13 cellular contexts compared by ENCODE assay signal in the genomic region with DNA sequence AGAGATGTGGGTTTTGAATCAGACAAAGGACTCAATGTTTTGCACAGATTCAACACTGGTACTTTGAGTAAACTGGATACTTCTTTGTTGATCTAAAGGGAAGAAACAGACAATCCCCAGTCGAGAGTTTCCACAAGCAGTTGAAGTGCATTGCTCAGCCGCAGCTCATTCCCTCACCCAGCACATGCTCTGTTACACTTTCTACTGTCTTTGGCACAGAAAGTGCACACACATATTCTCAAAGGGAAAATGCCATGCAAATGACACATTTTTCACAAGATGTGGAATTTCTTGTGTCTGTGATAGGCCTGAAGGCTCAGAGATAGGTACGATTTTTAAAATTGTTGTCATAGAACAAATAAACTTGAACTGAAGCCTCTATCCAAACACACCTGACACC.
A peak's percentile ranks its signal among the peaks of the same experiment; 100 is the strongest.
DNase-seq lines count a peak whose midpoint lies in the region; ATAC-seq and TF ChIP-seq lines count a peak whose summit lies in the region.
"Had no signal": no experiment of that assay in that cellular context is flagged by ENCODE, and none has a peak within 500 bp of the region (broad histone marks: within the 10 kb centered on the region; RNA-seq: fewer than 3 reads in every experiment).

No MANE protein-coding gene starts in this region.

- H3K9me3 ChIP-seq in psoas muscle, result no peaks in the 10 kb centered on the region
- H3K9me3 ChIP-seq: suprapubic skin had no signal

- H3K36me3 Mint-ChIP-seq in CD14-positive monocyte, result no peaks in the 10 kb centered on the region
- peaks cover 4% of the 10 kb centered on the region; the same call in 1 of the 3 replicates for H3K36me3 Mint-ChIP-seq in GM23338 (ENCODE audit: low read depth)
- H3K36me3 Mint-ChIP-seq in chondrocyte (ENCODE audit: low read depth), result no peaks in the 10 kb centered on the region
- H3K36me3 Mint-ChIP-seq: CD8-positive, alpha-beta memory T cell had no signal

- H3K4me3 Mint-ChIP-seq in CD14-positive monocyte (no peak overlapping the region), GM23338 (no peak overlapping the region), chondrocyte (ENCODE audit: unreplicated experiment) (no peak overlapping the region)

- no peaks in the 10 kb centered on the region for H3K9me2 ChIP-seq in GM23338 (ENCODE audit: insufficient read depth)

- H3K27ac Mint-ChIP-seq in CD14-positive monocyte, result peak overlapping the region in 6 of 7 donors; percentile 81 to 96 (median 94)
- H3K27ac Mint-ChIP-seq in GM23338, result no peak overlapping the region
- H3K27ac Mint-ChIP-seq in chondrocyte (ENCODE audit: unreplicated experiment), result peak overlapping the region; percentile 42

- no peak overlapping the region for H3K4me2 ChIP-seq in GM23338

- DNase-seq in CD14-positive monocyte (ENCODE audit: low spot score) (no peak), GM23338 (ENCODE audit: low spot score) (no peak), chondrocyte (ENCODE audit: low spot score) (no peak), psoas muscle (no peak), COLO829 (ENCODE audit: low spot score) (no peak)
- DNase-seq: activated naive CD4-positive, alpha-beta T cell treated with Interleukin-2 at 50 U/mL for 16 hours; CD8-positive, alpha-beta memory T cell; heart left ventricle; left colon; NCI-H2081 had no signal

- H3K4me1 Mint-ChIP-seq in CD14-positive monocyte, result peaks cover 43% of the 10 kb centered on the region
- H3K4me1 Mint-ChIP-seq in GM23338, result peaks cover 7% of the 10 kb centered on the region; the same call in 2 of the 3 replicates
- H3K4me1 Mint-ChIP-seq in chondrocyte (ENCODE audit: low read depth), result peaks cover 25% of the 10 kb centered on the region

- H3K4me1 ChIP-seq in GM23338 (ENCODE audit: insufficient read depth), result no peaks in the 10 kb centered on the region; the same call in 1 of the 2 replicates
- H3K4me1 ChIP-seq in psoas muscle, result peaks cover 9% of the 10 kb centered on the region

- H3K27me3 ChIP-seq in GM23338 (ENCODE audit: insufficient read depth), result no peaks in the 10 kb centered on the region
- no peaks in the 10 kb centered on the region for H3K27me3 ChIP-seq in psoas muscle (ENCODE audit: insufficient read depth in 3 of 3, low read length in 2 of 3)
- H3K27me3 ChIP-seq: heart left ventricle, suprapubic skin had no signal

- H3K27ac ChIP-seq in GM23338 (ENCODE audit: low read depth) (no peak overlapping the region), psoas muscle (peak overlapping the region; percentile 62)

- H3K9me3 Mint-ChIP-seq in CD14-positive monocyte, result peaks cover 0 to 3% (median 2%) of the 10 kb centered on the region in 7 donors
- H3K9me3 Mint-ChIP-seq in GM23338, result no peaks in the 10 kb centered on the region; the same call in 2 of the 3 replicates
- peaks cover 8% of the 10 kb centered on the region for H3K9me3 Mint-ChIP-seq in chondrocyte (ENCODE audit: low read depth)
- H3K9me3 Mint-ChIP-seq: CD8-positive, alpha-beta memory T cell had no signal

- WGBS in psoas muscle, 3 donors, result 46 to 63% (median 54%) methylated on average over 3 of the region's 3 CpGs

- no peaks in the 10 kb centered on the region for H3F3A ChIP-seq in GM23338 (replicated peaks; ENCODE audit: low read depth)

- no peaks in the 10 kb centered on the region for H3K36me3 ChIP-seq in GM23338 (ENCODE audit: insufficient read depth)
- H3K36me3 ChIP-seq in psoas muscle (ENCODE audit: insufficient read depth in 1 of 2, low read depth in 1 of 2), result no peaks in the 10 kb centered on the region
- H3K36me3 ChIP-seq: heart left ventricle, suprapubic skin had no signal

- TF ChIP-seq CTCF in CD14-positive monocyte (IDR thresholded peaks at IDR 0.05) (no peak), GM23338 (conservative IDR thresholded peaks at IDR 0.05; ENCODE audit: low read depth in 2 of 2) (no peak), chondrocyte (IDR thresholded peaks at IDR 0.05) (no peak), psoas muscle (IDR thresholded peaks at IDR 0.05) (no peak)

- H3K27me3 Mint-ChIP-seq in CD14-positive monocyte (ENCODE audit: low read depth in 3 of 3) (peaks cover 0 to 3% (median 0%) of the 10 kb centered on the region in 3 donors), GM23338 (ENCODE audit: insufficient read depth, low read depth, poor library complexity) (peaks cover 2% of the 10 kb centered on the region), chondrocyte (ENCODE audit: low read depth) (no peaks in the 10 kb centered on the region)
- H3K27me3 Mint-ChIP-seq: CD8-positive, alpha-beta memory T cell had no signal

- H4K20me1 ChIP-seq in GM23338 (replicated peaks; ENCODE audit: insufficient read depth), result no peaks in the 10 kb centered on the region

- H3K4me3 ChIP-seq in GM23338 (no peak overlapping the region), psoas muscle (no peak overlapping the region)
- H3K4me3 ChIP-seq: heart left ventricle, suprapubic skin had no signal

- peak overlapping the region; percentile 38; the same call in 1 of the 2 replicates for H2AFZ ChIP-seq in GM23338

- ATAC-seq in GM23338 (no peak), psoas muscle (no peak), HG02852 (IDR thresholded peaks at IDR 0.05; ENCODE audit: unreplicated experiment) (no peak), HG02759 (IDR thresholded peaks at IDR 0.05; ENCODE audit: unreplicated experiment) (no peak)
- ATAC-seq: left colon had no signal

- intact Hi-C loops in CD14-positive monocyte (cut with micrococcal nuclease), result loop anchor here in 1 of 2 donors (5.0 to 10.0 kb wide), 2 partner anchors 44 to 127 kb away; no protein-coding TSS in a partner anchor
- intact Hi-C loops in psoas muscle (cut with DNase I), result no loop called here

- H3K79me2 ChIP-seq in GM23338 (replicated peaks; ENCODE audit: insufficient read depth), result no peaks in the 10 kb centered on the region

TF ChIP-seq in GM23338, 12 proteins besides CTCF, POLR2A, EP300 and RAD21 (continues in another document):
- TF ChIP-seq, protein P1, sequence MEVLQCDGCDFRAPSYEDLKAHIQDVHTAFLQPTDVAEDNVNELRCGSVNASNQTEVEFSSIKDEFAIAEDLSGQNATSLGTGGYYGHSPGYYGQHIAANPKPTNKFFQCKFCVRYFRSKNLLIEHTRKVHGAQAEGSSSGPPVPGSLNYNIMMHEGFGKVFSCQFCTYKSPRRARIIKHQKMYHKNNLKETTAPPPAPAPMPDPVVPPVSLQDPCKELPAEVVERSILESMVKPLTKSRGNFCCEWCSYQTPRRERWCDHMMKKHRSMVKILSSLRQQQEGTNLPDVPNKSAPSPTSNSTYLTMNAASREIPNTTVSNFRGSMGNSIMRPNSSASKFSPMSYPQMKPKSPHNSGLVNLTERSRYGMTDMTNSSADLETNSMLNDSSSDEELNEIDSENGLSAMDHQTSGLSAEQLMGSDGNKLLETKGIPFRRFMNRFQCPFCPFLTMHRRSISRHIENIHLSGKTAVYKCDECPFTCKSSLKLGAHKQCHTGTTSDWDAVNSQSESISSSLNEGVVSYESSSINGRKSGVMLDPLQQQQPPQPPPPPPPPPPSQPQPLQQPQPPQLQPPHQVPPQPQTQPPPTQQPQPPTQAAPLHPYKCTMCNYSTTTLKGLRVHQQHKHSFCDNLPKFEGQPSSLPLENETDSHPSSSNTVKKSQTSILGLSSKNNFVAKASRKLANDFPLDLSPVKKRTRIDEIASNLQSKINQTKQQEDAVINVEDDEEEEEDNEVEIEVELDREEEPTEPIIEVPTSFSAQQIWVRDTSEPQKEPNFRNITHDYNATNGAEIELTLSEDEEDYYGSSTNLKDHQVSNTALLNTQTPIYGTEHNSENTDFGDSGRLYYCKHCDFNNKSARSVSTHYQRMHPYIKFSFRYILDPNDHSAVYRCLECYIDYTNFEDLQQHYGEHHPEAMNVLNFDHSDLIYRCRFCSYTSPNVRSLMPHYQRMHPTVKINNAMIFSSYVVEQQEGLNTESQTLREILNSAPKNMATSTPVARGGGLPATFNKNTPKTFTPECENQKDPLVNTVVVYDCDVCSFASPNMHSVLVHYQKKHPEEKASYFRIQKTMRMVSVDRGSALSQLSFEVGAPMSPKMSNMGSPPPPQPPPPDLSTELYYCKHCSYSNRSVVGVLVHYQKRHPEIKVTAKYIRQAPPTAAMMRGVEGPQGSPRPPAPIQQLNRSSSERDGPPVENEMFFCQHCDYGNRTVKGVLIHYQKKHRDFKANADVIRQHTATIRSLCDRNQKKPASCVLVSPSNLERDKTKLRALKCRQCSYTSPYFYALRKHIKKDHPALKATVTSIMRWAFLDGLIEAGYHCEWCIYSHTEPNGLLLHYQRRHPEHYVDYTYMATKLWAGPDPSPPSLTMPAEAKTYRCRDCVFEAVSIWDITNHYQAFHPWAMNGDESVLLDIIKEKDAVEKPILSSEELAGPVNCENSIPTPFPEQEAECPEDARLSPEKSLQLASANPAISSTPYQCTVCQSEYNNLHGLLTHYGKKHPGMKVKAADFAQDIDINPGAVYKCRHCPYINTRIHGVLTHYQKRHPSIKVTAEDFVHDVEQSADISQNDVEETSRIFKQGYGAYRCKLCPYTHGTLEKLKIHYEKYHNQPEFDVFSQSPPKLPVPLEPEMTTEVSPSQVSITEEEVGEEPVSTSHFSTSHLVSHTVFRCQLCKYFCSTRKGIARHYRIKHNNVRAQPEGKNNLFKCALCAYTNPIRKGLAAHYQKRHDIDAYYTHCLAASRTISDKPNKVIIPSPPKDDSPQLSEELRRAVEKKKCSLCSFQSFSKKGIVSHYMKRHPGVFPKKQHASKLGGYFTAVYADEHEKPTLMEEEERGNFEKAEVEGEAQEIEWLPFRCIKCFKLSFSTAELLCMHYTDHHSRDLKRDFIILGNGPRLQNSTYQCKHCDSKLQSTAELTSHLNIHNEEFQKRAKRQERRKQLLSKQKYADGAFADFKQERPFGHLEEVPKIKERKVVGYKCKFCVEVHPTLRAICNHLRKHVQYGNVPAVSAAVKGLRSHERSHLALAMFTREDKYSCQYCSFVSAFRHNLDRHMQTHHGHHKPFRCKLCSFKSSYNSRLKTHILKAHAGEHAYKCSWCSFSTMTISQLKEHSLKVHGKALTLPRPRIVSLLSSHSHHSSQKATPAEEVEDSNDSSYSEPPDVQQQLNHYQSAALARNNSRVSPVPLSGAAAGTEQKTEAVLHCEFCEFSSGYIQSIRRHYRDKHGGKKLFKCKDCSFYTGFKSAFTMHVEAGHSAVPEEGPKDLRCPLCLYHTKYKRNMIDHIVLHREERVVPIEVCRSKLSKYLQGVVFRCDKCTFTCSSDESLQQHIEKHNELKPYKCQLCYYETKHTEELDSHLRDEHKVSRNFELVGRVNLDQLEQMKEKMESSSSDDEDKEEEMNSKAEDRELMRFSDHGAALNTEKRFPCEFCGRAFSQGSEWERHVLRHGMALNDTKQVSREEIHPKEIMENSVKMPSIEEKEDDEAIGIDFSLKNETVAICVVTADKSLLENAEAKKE (CRISPR knock-in tag; IDR thresholded peaks at IDR 0.05), result no peak
- TF ChIP-seq JUNB (IDR thresholded peaks at IDR 0.05; ENCODE audit: unreplicated experiment), result no peak
- no peak for TF ChIP-seq POLR2AphosphoS5 (IDR thresholded peaks at IDR 0.05; ENCODE audit: low read depth)
- TF ChIP-seq ZNF114 (CRISPR knock-in tag; IDR thresholded peaks at IDR 0.05), result no peak
- TF ChIP-seq NANOG (IDR thresholded peaks at IDR 0.05; ENCODE audit: borderline replicate concordance), result no peak
- no peak for TF ChIP-seq STAT1 (IDR thresholded peaks at IDR 0.05; ENCODE audit: unreplicated experiment)
- TF ChIP-seq CREB1 (CRISPR knock-in tag; IDR thresholded peaks at IDR 0.05; ENCODE audit: low read depth), result no peak
